In the genomic region with DNA sequence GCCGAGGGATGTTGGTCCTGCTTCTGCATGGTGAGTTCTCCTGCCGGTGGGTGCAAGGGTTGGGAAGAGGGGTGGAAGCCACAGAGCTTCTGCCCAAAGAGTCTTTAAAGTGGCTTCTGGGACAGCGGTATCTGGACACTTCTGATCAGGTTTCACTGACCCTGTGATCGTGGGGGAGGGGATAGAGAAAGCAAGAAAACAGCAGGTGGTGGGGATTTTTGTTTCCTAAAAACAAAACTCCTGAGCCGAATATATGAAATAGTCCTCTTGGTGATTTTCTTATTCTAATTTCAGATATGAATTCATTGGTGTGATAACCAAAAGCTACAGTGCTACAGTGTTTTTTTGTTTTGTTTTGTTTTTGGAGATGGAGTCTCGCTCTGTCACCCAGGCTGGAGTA, we compare ENCODE assay signal across 29 cellular contexts. TPM values are rescaled to one million over a fixed set of nuclear protein-coding genes. Genes with fewer than 3 reads are reported as not detected.
"Had no signal": no experiment of that assay in that cellular context is flagged by ENCODE, and none has a peak within 500 bp of the region (broad histone marks: within the 10 kb centered on the region; RNA-seq: fewer than 3 reads in every experiment).

No MANE protein-coding gene starts in this region.

- H3K9me3 Mint-ChIP-seq: activated naive CD4-positive, alpha-beta T cell treated with anti-CD3 and anti-CD28 coated beads for 36 hours; activated naive CD8-positive, alpha-beta T cell treated with anti-CD3 and anti-CD28 coated beads, Interleukin-2, amount 10 ng/mL, durations not matched to agents 7 days and 5 days; activated T-cell treated with anti-CD3 and anti-CD28 coated beads, Interleukin-2, amount 50 U/mL, for 4 hours; activated T-helper 2 cell treated with anti-CD3 and anti-CD28 coated beads, Interferon-gamma antibody, Interleukin-2, Interleukin-4, amounts not matched to agents 10 μg/mL and 5 μg/mL and 100 μg/mL, durations not matched to agents 14 hours and 24 hours and 36 hours; memory B cell; natural killer cell treated with Interleukin-12 subunit alpha and Interleukin-12 subunit beta and Interleukin-15 and Interleukin-18, amount 100 ng/mL, for 72 hours; stimulated activated memory B cell treated with anti-CD40 and anti-IgM and Interleukin-4, amounts not matched to agents 10 μg/mL and 1 μg/mL and 100 μg/mL, for 72 hours; T-cell had no signal

- H3K36me3 ChIP-seq: right lobe of liver, stomach, suprapubic skin, transverse colon had no signal

- H3K4me3 Mint-ChIP-seq: activated naive CD4-positive, alpha-beta T cell treated with anti-CD3 and anti-CD28 coated beads for 36 hours; activated naive CD8-positive, alpha-beta T cell treated with anti-CD3 and anti-CD28 coated beads, Interleukin-2, amount 10 ng/mL, durations not matched to agents 7 days and 5 days; activated T-cell treated with anti-CD3 and anti-CD28 coated beads, Interleukin-2, amount 50 U/mL, for 4 hours; memory B cell; natural killer cell treated with Interleukin-12 subunit alpha and Interleukin-12 subunit beta and Interleukin-15 and Interleukin-18, amount 100 ng/mL, for 72 hours; stimulated activated memory B cell treated with anti-CD40 and anti-IgM and Interleukin-4, amounts not matched to agents 10 μg/mL and 1 μg/mL and 100 μg/mL, for 72 hours; T-cell had no signal

- H3K36me3 Mint-ChIP-seq: activated naive CD8-positive, alpha-beta T cell treated with anti-CD3 and anti-CD28 coated beads, Interleukin-2, amount 10 ng/mL, durations not matched to agents 7 days and 5 days; memory B cell; natural killer cell treated with Interleukin-12 subunit alpha and Interleukin-12 subunit beta and Interleukin-15 and Interleukin-18, amount 100 ng/mL, for 72 hours; stimulated activated memory B cell treated with anti-CD40 and anti-IgM and Interleukin-4, amounts not matched to agents 10 μg/mL and 1 μg/mL and 100 μg/mL, for 72 hours; T-cell had no signal

- H3K9me3 ChIP-seq: right lobe of liver, suprapubic skin, transverse colon had no signal

- DNase-seq: activated CD4-positive, alpha-beta T cell treated with anti-CD3 and anti-CD28 coated beads for 1 hour; activated CD4-positive, alpha-beta T cell treated with anti-CD3 and anti-CD28 coated beads, Interleukin-2, amount 50 U/mL, for 1 hour; activated CD8-positive, alpha-beta memory T cell treated with anti-CD3 and anti-CD28 coated beads, Interleukin-2, amount 50 U/mL, for 4 hours; activated naive CD4-positive, alpha-beta T cell treated with anti-CD3 and anti-CD28 coated beads for 36 hours; activated naive CD8-positive, alpha-beta T cell treated with anti-CD3 and anti-CD28 coated beads, Interleukin-2, amount 10 ng/mL, durations not matched to agents 7 days and 5 days; activated T-cell treated with anti-CD3 and anti-CD28 coated beads, Interleukin-2, amount 50 U/mL, for 4 hours; amygdala; effector CD8-positive, alpha-beta T cell; erythroblast; foreskin fibroblast; glutamatergic neuron; occipital lobe; right lobe of liver; stimulated activated CD4-positive, alpha-beta T cell treated with anti-CD3 and anti-CD28 coated beads, Interleukin-1b, Interleukin-23, amount 100 ng/mL, for 48 hours; stomach; T-cell; T-helper 9 cell; transverse colon had no signal

- H3K4me1 ChIP-seq: right lobe of liver, suprapubic skin had no signal

- H3K79me2 ChIP-seq: hepatocyte had no signal

- H3K27me3 Mint-ChIP-seq: activated naive CD8-positive, alpha-beta T cell treated with anti-CD3 and anti-CD28 coated beads, Interleukin-2, amount 10 ng/mL, durations not matched to agents 7 days and 5 days; memory B cell; stimulated activated memory B cell treated with anti-CD40 and anti-IgM and Interleukin-4, amounts not matched to agents 10 μg/mL and 1 μg/mL and 100 μg/mL, for 72 hours had no signal

- H3K27ac Mint-ChIP-seq: activated naive CD4-positive, alpha-beta T cell treated with anti-CD3 and anti-CD28 coated beads for 36 hours; activated naive CD8-positive, alpha-beta T cell treated with anti-CD3 and anti-CD28 coated beads, Interleukin-2, amount 10 ng/mL, durations not matched to agents 7 days and 5 days; activated T-helper 2 cell treated with anti-CD3 and anti-CD28 coated beads, Interferon-gamma antibody, Interleukin-2, Interleukin-4, amounts not matched to agents 10 μg/mL and 5 μg/mL and 100 μg/mL, durations not matched to agents 14 hours and 24 hours and 36 hours; memory B cell; natural killer cell treated with Interleukin-12 subunit alpha and Interleukin-12 subunit beta and Interleukin-15 and Interleukin-18, amount 100 ng/mL, for 72 hours; stimulated activated memory B cell treated with anti-CD40 and anti-IgM and Interleukin-4, amounts not matched to agents 10 μg/mL and 1 μg/mL and 100 μg/mL, for 72 hours; T-cell had no signal

- H3K27ac ChIP-seq: hepatocyte, right lobe of liver, skin epidermis, stomach, suprapubic skin, transverse colon had no signal

- H3K4me3 ChIP-seq: hepatocyte, right lobe of liver, skin epidermis, stomach, suprapubic skin, transverse colon had no signal

- ATAC-seq: activated T-cell treated with anti-CD3 and anti-CD28 coated beads, Interleukin-2, amount 50 U/mL, for 4 hours; natural killer cell treated with Interleukin-12 subunit alpha and Interleukin-12 subunit beta and Interleukin-15 and Interleukin-18, amount 100 ng/mL, for 72 hours; right lobe of liver; stimulated activated memory B cell treated with anti-CD40 and anti-IgM and Interleukin-4, amounts not matched to agents 10 μg/mL and 1 μg/mL and 100 μg/mL, for 72 hours; T-cell had no signal

- H3K27me3 ChIP-seq: hepatocyte, right lobe of liver, stomach, suprapubic skin, transverse colon had no signal

- H2AFZ ChIP-seq: hepatocyte had no signal

- H3K4me2 ChIP-seq: hepatocyte had no signal

RNA-seq across cellular contexts. Expression of a gene that starts 0.8 kb away (rescaled TPM):
- total RNA-seq: activated naive CD4-positive, alpha-beta T cell treated with anti-CD3 and anti-CD28 coated beads for 36 hours; activated naive CD8-positive, alpha-beta T cell treated with anti-CD3 and anti-CD28 coated beads, Interleukin-2, amount 10 ng/mL, durations not matched to agents 7 days and 5 days; activated T-cell treated with anti-CD3 and anti-CD28 coated beads, Interleukin-2, amount 50 U/mL, for 4 hours; activated T-helper 2 cell treated with anti-CD3 and anti-CD28 coated beads, Interferon-gamma antibody, Interleukin-2, Interleukin-4, amounts not matched to agents 10 μg/mL and 5 μg/mL and 100 μg/mL, durations not matched to agents 14 hours and 24 hours and 36 hours; cardiac septum; chondrocyte; fibroblast of lung; hepatocyte; lower leg skin; natural killer cell treated with Interleukin-12 subunit alpha and Interleukin-12 subunit beta and Interleukin-15 and Interleukin-18, amount 100 ng/mL, for 72 hours; occipital lobe; right lobe of liver; stomach; suprapubic skin; T-cell; transverse colon had no signal
- polyA plus RNA-seq: fibroblast of lung, hepatocyte, stomach had no signal
